Comparison of ENCODE assay signal across 13 cellular contexts in genomic region chr2:188142636-188143035, GRCh38.
DNase-seq lines count a peak whose midpoint lies in the region; ATAC-seq, FAIRE-seq and TF ChIP-seq lines count a peak whose summit lies in the region.
"Had no signal": no experiment of that assay in that cellular context is flagged by ENCODE, and none has a peak within 500 bp of the region (broad histone marks: within the 10 kb centered on the region; RNA-seq: fewer than 3 reads in every experiment).

No MANE protein-coding gene starts in this region.

- peak overlapping the region; percentile 90 for H3K27ac Mint-ChIP-seq in astrocyte (ENCODE audit: unreplicated experiment)
- H3K27ac Mint-ChIP-seq: H9 had no signal

- H4K20me1 ChIP-seq in astrocyte (ENCODE audit: insufficient read depth, low read length) = no peaks in the 10 kb centered on the region

- H3K9me3 Mint-ChIP-seq in astrocyte (ENCODE audit: unreplicated experiment) = no peaks in the 10 kb centered on the region
- H3K9me3 Mint-ChIP-seq: H9 had no signal

- no peak overlapping the region for H3K4me3 Mint-ChIP-seq in astrocyte (ENCODE audit: unreplicated experiment)
- H3K4me3 Mint-ChIP-seq: H9 had no signal

- no peaks in the 10 kb centered on the region for H3K4me1 ChIP-seq in astrocyte (ENCODE audit: insufficient read depth, low read length)

- no peaks in the 10 kb centered on the region for H3K36me3 ChIP-seq in astrocyte (ENCODE audit: insufficient read depth, low read length)
- H3K36me3 ChIP-seq: WERI-Rb-1 had no signal

- no peaks in the 10 kb centered on the region for H3K79me2 ChIP-seq in astrocyte (ENCODE audit: insufficient read depth, low read length)

- H3K9me3 ChIP-seq in astrocyte (ENCODE audit: insufficient read depth, low read depth, low read length) = no peaks in the 10 kb centered on the region

- FAIRE-seq in astrocyte (lab: Jason Lieb, UNC) = no peak
- no peak for FAIRE-seq in GM12892 (lab: Jason Lieb, UNC)

- H3K4me3 ChIP-seq in astrocyte (ENCODE audit: insufficient read depth, low read depth, low read length) (no peak overlapping the region), fibroblast of villous mesenchyme (ENCODE audit: low read depth, low read length) (no peak overlapping the region)

- no peaks in the 10 kb centered on the region for H3K27me3 ChIP-seq in astrocyte (ENCODE audit: insufficient read depth, low read length)

- ATAC-seq in HG03097 (IDR thresholded peaks at IDR 0.05; ENCODE audit: low FRiP score, unreplicated experiment) = no peak

- H3K27ac ChIP-seq in astrocyte (ENCODE audit: low read depth, low read length) = no peak overlapping the region
- H3K27ac ChIP-seq: 22Rv1, WERI-Rb-1 had no signal

- no peaks in the 10 kb centered on the region for H3K36me3 Mint-ChIP-seq in astrocyte (ENCODE audit: low read depth, unreplicated experiment)

- DNase-seq in DMS53 (lab: John Stamatoyannopoulos, UW) (peak; percentile 24), DMS53 treated with DMSO at 0.1 percent for 48 hours (lab: John Stamatoyannopoulos, UW; ENCODE audit: unreplicated experiment) (no peak), astrocyte (ENCODE audit: low read depth) (peak; percentile 21), fibroblast of villous mesenchyme (ENCODE audit: low read depth) (peak; percentile 45), superior temporal gyrus (ENCODE audit: extremely low spot score) (peak; percentile 26), NCI-H146 (lab: John Stamatoyannopoulos, UW) (no peak), GM12892 (ENCODE audit: insufficient read length) (no peak)
- DNase-seq: activated gamma-delta T cell treated with Interleukin-2 at 50 U/mL for 16 hours, H9, substantia nigra, WERI-Rb-1 had no signal

- no peak for TF ChIP-seq POLR2A in GM12892 (IDR thresholded peaks at IDR 0.05; ENCODE audit: low read depth, low read length)

- TF ChIP-seq CTCF in astrocyte (IDR thresholded peaks at IDR 0.05; ENCODE audit: insufficient read depth, low read depth, low read length) (no peak), fibroblast of villous mesenchyme (IDR thresholded peaks at IDR 0.05; ENCODE audit: insufficient read depth, low read depth, low read length) (no peak)

- H3K27me3 Mint-ChIP-seq in astrocyte (ENCODE audit: low read depth, unreplicated experiment) = no peaks in the 10 kb centered on the region

- peaks cover 15% of the 10 kb centered on the region for H3K4me1 Mint-ChIP-seq in astrocyte (ENCODE audit: low read depth, unreplicated experiment)

- no peak overlapping the region for H2AFZ ChIP-seq in astrocyte (ENCODE audit: low read depth, low read length)

- no peak overlapping the region for H3K4me2 ChIP-seq in astrocyte (ENCODE audit: low read length)

- H3K9ac ChIP-seq in astrocyte (ENCODE audit: low read length) = no peak overlapping the region

Comparison
In these comparisons a context has a peak if more than half of its experiments do, and no peak if none do; other contexts are left out.
1. DNase-seq: peak in DMS53 (single experiment), astrocyte (single experiment), fibroblast of villous mesenchyme (single experiment) and superior temporal gyrus (single experiment); none in DMS53 treated with DMSO at 0.1 percent for 48 hours (single experiment), NCI-H146 (single experiment) and GM12892 (single experiment).